12 cellular contexts compared by ENCODE assay signal in the genomic region with DNA sequence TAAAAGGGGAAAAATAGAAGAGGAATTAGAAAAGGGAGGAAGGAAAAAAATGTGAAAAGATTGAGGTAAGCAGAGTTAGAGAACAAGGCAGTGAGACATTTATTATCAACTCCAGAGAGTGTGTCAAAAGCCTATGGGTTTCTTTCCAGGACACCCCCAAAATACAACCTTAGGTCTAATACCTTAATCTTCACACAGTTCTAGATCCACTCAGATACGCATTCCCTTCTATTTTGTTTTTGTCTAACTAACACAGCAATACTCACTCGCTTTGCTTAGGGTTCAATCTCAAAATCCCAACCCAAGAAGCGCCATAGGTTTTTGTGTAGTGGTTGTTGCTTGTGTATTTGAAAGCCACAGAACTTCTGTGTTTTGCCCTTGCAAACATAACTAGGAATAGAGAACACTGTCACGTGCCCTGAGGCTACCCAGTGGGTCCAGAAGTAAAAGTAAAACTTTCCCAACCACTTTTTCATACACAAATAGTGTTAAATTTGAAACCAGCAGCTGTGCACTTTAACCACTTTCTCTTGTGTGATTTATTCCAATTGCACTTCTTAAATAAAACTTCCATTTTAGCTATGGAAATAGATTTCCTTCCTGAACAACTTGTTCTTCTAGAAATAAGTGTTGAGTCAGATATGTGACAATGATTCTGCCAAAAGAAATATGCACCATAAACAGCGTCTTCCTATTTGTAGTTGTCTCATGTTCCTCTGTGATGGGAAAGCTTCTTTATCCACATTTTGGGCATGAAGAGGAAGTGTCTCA.
A peak's percentile ranks its signal among the peaks of the same experiment; 100 is the strongest.
DNase-seq lines count a peak whose midpoint lies in the region; ATAC-seq and TF ChIP-seq lines count a peak whose summit lies in the region.
"Had no signal": no experiment of that assay in that cellular context is flagged by ENCODE, and none has a peak within 500 bp of the region (broad histone marks: within the 10 kb centered on the region; RNA-seq: fewer than 3 reads in every experiment).

No MANE protein-coding gene starts in this region.

- ATAC-seq in GM18508 (IDR thresholded peaks at IDR 0.05; ENCODE audit: insufficient read depth, unreplicated experiment), result peak; percentile 53
- peak; percentile 79 for ATAC-seq in GM21381 (IDR thresholded peaks at IDR 0.05; ENCODE audit: unreplicated experiment)
- ATAC-seq in HG03045 (IDR thresholded peaks at IDR 0.05; ENCODE audit: unreplicated experiment), result peak; percentile 82

- no peaks in the 10 kb centered on the region for H3K27me3 ChIP-seq in uterus
- H3K27me3 ChIP-seq: ascending aorta had no signal

- DNase-seq in dermis blood vessel endothelial cell (peak; percentile 58), foreskin fibroblast (no peak), NCI-H82 (lab: John Stamatoyannopoulos, UW) (no peak), uterus (no peak)
- no peak for DNase-seq in effector CD4-positive, alpha-beta T cell
- DNase-seq: H7, NCI-H187 treated with DMSO at 0.1 percent for 48 hours had no signal

- intact Hi-C loops in uterus (cut with DNase I; ENCODE audit: low total_unique reads), result no loop called here

- TF ChIP-seq POLR2A in uterus (IDR thresholded peaks at IDR 0.05), result no peak

- H3K4me3 ChIP-seq in foreskin fibroblast (ENCODE audit: low read depth in 1 of 2, low read length in 2 of 2), result no peak overlapping the region
- no peak overlapping the region for H3K4me3 ChIP-seq in uterus
- H3K4me3 ChIP-seq: ascending aorta, skin epidermis had no signal

- no peaks in the 10 kb centered on the region for H3K9me3 ChIP-seq in uterus
- H3K9me3 ChIP-seq: ascending aorta had no signal

- no peak overlapping the region for H3K27ac ChIP-seq in uterus
- H3K27ac ChIP-seq: ascending aorta, skin epidermis had no signal

- no peaks in the 10 kb centered on the region for H3K4me1 ChIP-seq in uterus
- H3K4me1 ChIP-seq: ascending aorta had no signal

- TF ChIP-seq CTCF in foreskin fibroblast (IDR thresholded peaks at IDR 0.05; ENCODE audit: low read depth, low read length) (no peak), uterus (IDR thresholded peaks at IDR 0.05) (no peak)

- H3K36me3 ChIP-seq in uterus, result no peaks in the 10 kb centered on the region
- H3K36me3 ChIP-seq: ascending aorta had no signal
